Comparison of ENCODE assay signal across 16 cellular contexts in genomic region chr12:50075808-50076170, GRCh38. TPM values are rescaled to one million over a fixed set of nuclear protein-coding genes. Genes with fewer than 3 reads are reported as not detected.
"Had no signal": no experiment of that assay in that cellular context is flagged by ENCODE, and none has a peak within 500 bp of the region (broad histone marks: within the 10 kb centered on the region; RNA-seq: fewer than 3 reads in every experiment).

No MANE protein-coding gene starts in this region.

- H3K36me3 ChIP-seq: gastroesophageal sphincter, prostate gland, suprapubic skin, tibial artery, upper lobe of right lung, WERI-Rb-1 had no signal

- H3K4me3 ChIP-seq: gastroesophageal sphincter, prostate gland, suprapubic skin, tibial artery, upper lobe of right lung had no signal

- H3K4me1 ChIP-seq: prostate gland, upper lobe of right lung had no signal

- H3K36me3 Mint-ChIP-seq: activated CD4-positive, alpha-beta memory T cell treated with anti-CD3 and anti-CD28 coated beads for 36 hours; natural killer cell had no signal

- H3K9me3 Mint-ChIP-seq: activated CD4-positive, alpha-beta memory T cell treated with anti-CD3 and anti-CD28 coated beads for 36 hours; activated CD4-positive, alpha-beta T cell treated with anti-CD3 and anti-CD28 coated beads, Interleukin-2, amount 10 ng/mL, durations not matched to agents 24 days and 14 days; activated naive CD4-positive, alpha-beta T cell treated with anti-CD3 and anti-CD28 coated beads for 36 hours; activated naive CD8-positive, alpha-beta T cell treated with anti-CD3 and anti-CD28 coated beads, Interleukin-2, amount 10 ng/mL, durations not matched to agents 7 days and 5 days; activated T-helper 1 cell treated with anti-CD3 and anti-CD28 coated beads, Interleukin-12 subunit alpha, Interleukin-12 subunit beta, Interleukin-2, Interleukin-4 antibody, amounts not matched to agents 30 ng/mL and 10 ng/mL and 1 ng/mL, durations not matched to agents 14 hours and 24 hours and 36 hours; natural killer cell had no signal

- H3K4me3 Mint-ChIP-seq: activated CD4-positive, alpha-beta memory T cell treated with anti-CD3 and anti-CD28 coated beads for 36 hours; activated CD4-positive, alpha-beta T cell treated with anti-CD3 and anti-CD28 coated beads, Interleukin-2, amount 10 ng/mL, durations not matched to agents 24 days and 14 days; activated naive CD4-positive, alpha-beta T cell treated with anti-CD3 and anti-CD28 coated beads for 36 hours; activated naive CD8-positive, alpha-beta T cell treated with anti-CD3 and anti-CD28 coated beads, Interleukin-2, amount 10 ng/mL, durations not matched to agents 7 days and 5 days; activated T-helper 1 cell treated with anti-CD3 and anti-CD28 coated beads, Interleukin-12 subunit alpha, Interleukin-12 subunit beta, Interleukin-2, Interleukin-4 antibody, amounts not matched to agents 30 ng/mL and 10 ng/mL and 1 ng/mL, durations not matched to agents 14 hours and 24 hours and 36 hours; natural killer cell had no signal

- FAIRE-seq: TTC549 had no signal

- H3K27me3 ChIP-seq: gastroesophageal sphincter, suprapubic skin, tibial artery, upper lobe of right lung had no signal

- H3K27ac Mint-ChIP-seq: activated CD4-positive, alpha-beta memory T cell treated with anti-CD3 and anti-CD28 coated beads for 36 hours; activated CD4-positive, alpha-beta T cell treated with anti-CD3 and anti-CD28 coated beads, Interleukin-2, amount 10 ng/mL, durations not matched to agents 24 days and 14 days; activated naive CD4-positive, alpha-beta T cell treated with anti-CD3 and anti-CD28 coated beads for 36 hours; activated T-helper 1 cell treated with anti-CD3 and anti-CD28 coated beads, Interleukin-12 subunit alpha, Interleukin-12 subunit beta, Interleukin-2, Interleukin-4 antibody, amounts not matched to agents 30 ng/mL and 10 ng/mL and 1 ng/mL, durations not matched to agents 14 hours and 24 hours and 36 hours had no signal

- H3K27me3 Mint-ChIP-seq: activated CD4-positive, alpha-beta memory T cell treated with anti-CD3 and anti-CD28 coated beads for 36 hours; activated CD4-positive, alpha-beta T cell treated with anti-CD3 and anti-CD28 coated beads, Interleukin-2, amount 10 ng/mL, durations not matched to agents 24 days and 14 days; activated naive CD8-positive, alpha-beta T cell treated with anti-CD3 and anti-CD28 coated beads, Interleukin-2, amount 10 ng/mL, durations not matched to agents 7 days and 5 days had no signal

- H3K27ac ChIP-seq: gastroesophageal sphincter, prostate gland, suprapubic skin, tibial artery, upper lobe of right lung had no signal

- H3K9me3 ChIP-seq: gastroesophageal sphincter, prostate gland, suprapubic skin, tibial artery, upper lobe of right lung had no signal

RNA-seq across cellular contexts. Expression of gene GPD1, which starts 28.0 kb away (rescaled TPM):
- total RNA-seq: chondrocyte, endothelial cell of umbilical vein, fibroblast of villous mesenchyme had no signal
